27 cellular contexts compared by ENCODE assay signal in genomic region chr6:119738425-119738824, GRCh38.
"Had no signal": no experiment of that assay in that cellular context is flagged by ENCODE, and none has a peak within 500 bp of the region (broad histone marks: within the 10 kb centered on the region; RNA-seq: fewer than 3 reads in every experiment).

No MANE protein-coding gene starts in this region.

- H3K27ac Mint-ChIP-seq: activated CD8-positive, alpha-beta T cell treated with anti-CD3 and anti-CD28 coated beads, Interleukin-2, amount 10 ng/mL, durations not matched to agents 7 days and 5 days; activated naive CD4-positive, alpha-beta T cell treated with anti-CD3 and anti-CD28 coated beads for 36 hours; activated naive CD8-positive, alpha-beta T cell; activated T-cell treated with anti-CD3 and anti-CD28 coated beads, Interleukin-2, amount 50 U/mL, for 24 hours; activated T-helper 1 cell treated with anti-CD3 and anti-CD28 coated beads, Interleukin-12 subunit alpha, Interleukin-12 subunit beta, Interleukin-2, Interleukin-4 antibody, amounts not matched to agents 30 ng/mL and 10 ng/mL and 1 ng/mL, durations not matched to agents 14 hours and 24 hours and 36 hours; T-helper 17 cell; WTC11 had no signal

- H3K27ac ChIP-seq: brain microvascular endothelial cell, cardiac muscle cell, Peyer's patch, RWPE1, SJCRH30 had no signal

- H3K27me3 ChIP-seq: brain microvascular endothelial cell, cardiac muscle cell, Peyer's patch, SJCRH30 had no signal

- H3K4me1 Mint-ChIP-seq: WTC11 had no signal

- H3K4me3 Mint-ChIP-seq: activated CD8-positive, alpha-beta T cell treated with anti-CD3 and anti-CD28 coated beads, Interleukin-2, amount 10 ng/mL, durations not matched to agents 7 days and 5 days; activated naive CD4-positive, alpha-beta T cell treated with anti-CD3 and anti-CD28 coated beads for 36 hours; activated naive CD8-positive, alpha-beta T cell; activated T-cell treated with anti-CD3 and anti-CD28 coated beads, Interleukin-2, amount 50 U/mL, for 24 hours; activated T-helper 1 cell treated with anti-CD3 and anti-CD28 coated beads, Interleukin-12 subunit alpha, Interleukin-12 subunit beta, Interleukin-2, Interleukin-4 antibody, amounts not matched to agents 30 ng/mL and 10 ng/mL and 1 ng/mL, durations not matched to agents 14 hours and 24 hours and 36 hours; T-helper 17 cell; WTC11 had no signal

- DNase-seq: activated CD4-positive, alpha-beta T cell treated with anti-CD3 and anti-CD28 coated beads for 48 hours; activated CD4-positive, alpha-beta T cell treated with anti-CD3 and anti-CD28 coated beads, Interleukin-2, amount 50 U/mL, for 4 hours; activated CD4-positive, CD25-positive, alpha-beta regulatory T cell treated with anti-CD3 and anti-CD28 coated beads, Interleukin-2, amount 50 U/mL, for 72 hours; activated CD8-positive, alpha-beta memory T cell treated with anti-CD3 and anti-CD28 coated beads, Interleukin-2, amount 50 U/mL, for 48 hours; activated CD8-positive, alpha-beta T cell treated with anti-CD3 and anti-CD28 coated beads, Interleukin-2, amount 10 ng/mL, durations not matched to agents 7 days and 5 days; activated effector memory CD4-positive, alpha-beta T cell treated with Interleukin-2 at 50 U/mL for 16 hours; activated naive CD4-positive, alpha-beta T cell treated with anti-CD3 and anti-CD28 coated beads for 36 hours; activated T-cell treated with anti-CD3 and anti-CD28 coated beads, Interleukin-2, amount 50 U/mL, for 24 hours; brain microvascular endothelial cell; KG1; NCI-H1092 treated with DMSO at 0.1 percent for 48 hours; NCI-H1417 treated with DMSO at 0.1 percent for 48 hours; NCI-H1694; NCI-H2029; NCI-H2107; NCI-H226; NK-92 treated with Interleukin-12 subunit alpha and Interleukin-12 subunit beta, amount 100 ng/mL, for 24 hours; Peyer's patch; Right ventricle myocardium superior; SJCRH30; T-helper 17 cell; T-helper 9 cell had no signal

- H3K4me1 ChIP-seq: Peyer's patch, SJCRH30 had no signal

- H3K4me3 ChIP-seq: cardiac muscle cell, Peyer's patch, SJCRH30 had no signal

- H3K36me3 ChIP-seq: brain microvascular endothelial cell, cardiac muscle cell, Peyer's patch, SJCRH30 had no signal

- ATAC-seq: activated CD8-positive, alpha-beta T cell treated with anti-CD3 and anti-CD28 coated beads, Interleukin-2, amount 10 ng/mL, durations not matched to agents 7 days and 5 days; T-helper 17 cell; WTC11 had no signal

- H3K9me3 ChIP-seq: Peyer's patch, SJCRH30 had no signal

- H3K36me3 Mint-ChIP-seq: activated naive CD8-positive, alpha-beta T cell; WTC11 had no signal

- H3K9me3 Mint-ChIP-seq: activated naive CD4-positive, alpha-beta T cell treated with anti-CD3 and anti-CD28 coated beads for 36 hours; activated T-cell treated with anti-CD3 and anti-CD28 coated beads, Interleukin-2, amount 50 U/mL, for 24 hours; activated T-helper 1 cell treated with anti-CD3 and anti-CD28 coated beads, Interleukin-12 subunit alpha, Interleukin-12 subunit beta, Interleukin-2, Interleukin-4 antibody, amounts not matched to agents 30 ng/mL and 10 ng/mL and 1 ng/mL, durations not matched to agents 14 hours and 24 hours and 36 hours; WTC11 had no signal
